8 cellular contexts compared by ENCODE assay signal in the genomic region with DNA sequence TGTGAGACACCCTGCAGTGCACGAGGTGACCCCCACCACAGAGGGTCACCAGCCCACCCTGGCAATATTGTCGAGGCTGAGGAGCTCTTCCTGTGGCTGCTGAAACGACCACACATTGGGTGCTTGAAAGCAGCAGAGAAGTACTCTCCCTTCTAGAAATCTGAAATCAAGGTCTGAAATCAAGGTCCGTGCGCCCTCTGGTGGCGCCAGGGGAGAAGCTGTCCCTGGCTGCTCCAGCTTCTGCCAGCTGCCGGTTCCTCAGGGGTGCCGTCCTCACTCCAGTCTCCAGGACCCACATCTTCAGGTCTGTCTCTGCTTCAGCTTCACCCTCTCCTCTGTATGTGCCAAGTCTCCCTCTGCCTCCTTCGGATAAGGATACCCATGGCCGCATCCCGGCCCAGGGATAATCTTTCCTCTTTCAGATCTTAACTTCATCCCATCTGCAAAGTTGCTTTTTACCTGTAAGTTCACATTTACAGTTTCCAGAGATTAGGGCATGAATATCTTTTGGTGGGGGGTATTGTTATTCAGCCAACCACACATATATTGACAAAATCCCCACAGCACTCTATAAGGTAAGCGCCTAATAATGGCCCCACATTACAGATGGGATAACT.
DNase-seq lines count a peak whose midpoint lies in the region; ATAC-seq and TF ChIP-seq lines count a peak whose summit lies in the region.

No MANE protein-coding gene starts in this region.

- no peaks in the 10 kb centered on the region for H3K9me3 ChIP-seq in uterus

- intact Hi-C loops in posterior vena cava (cut with DNase I) (loop anchor here in 1 of 2 donors (5.0 kb wide), 1 partner anchor 854 kb away; no protein-coding TSS in a partner anchor), uterus (cut with DNase I; ENCODE audit: low total_unique reads) (no loop called here)

- CTCF ChIA-PET in activated naive CD4-positive, alpha-beta T cell treated with anti-CD3 and anti-CD28 coated beads, Interleukin-2, amount 10 ng/mL, durations not matched to agents 7 days and 5 days (lab: Charles Lee) = interaction anchor here (0.6 to 1.7 kb wide), 16 partner anchors 9 to 849 kb away, joined by 3 to 10 read pairs (median 4); no protein-coding TSS in a partner anchor

- H3K9me3 Mint-ChIP-seq in activated naive CD4-positive, alpha-beta T cell treated with anti-CD3 and anti-CD28 coated beads, Interleukin-2, amount 10 ng/mL, durations not matched to agents 7 days and 5 days = no peaks in the 10 kb centered on the region
- peaks cover 2% of the 10 kb centered on the region for H3K9me3 Mint-ChIP-seq in glutamatergic neuron (ENCODE audit: unreplicated experiment)

- TF ChIP-seq CTCF in GM12801 (IDR thresholded peaks at IDR 0.05; ENCODE audit: extremely low read depth, insufficient read length) (peak; percentile 70), NB4 (IDR thresholded peaks at IDR 0.05; ENCODE audit: low read depth, low read length) (peak; percentile 94), glutamatergic neuron (IDR thresholded peaks at IDR 0.05; ENCODE audit: partially characterized antibody, unreplicated experiment) (peak; percentile 90), uterus (IDR thresholded peaks at IDR 0.05) (peak; percentile 55 to 63 (median 58))

- no peaks in the 10 kb centered on the region for H3K4me1 Mint-ChIP-seq in activated naive CD4-positive, alpha-beta T cell treated with anti-CD3 and anti-CD28 coated beads, Interleukin-2, amount 10 ng/mL, durations not matched to agents 7 days and 5 days
- H3K4me1 Mint-ChIP-seq in glutamatergic neuron (ENCODE audit: low read depth, unreplicated experiment) = no peaks in the 10 kb centered on the region

- no peaks in the 10 kb centered on the region for H3K27me3 ChIP-seq in uterus

- no peaks in the 10 kb centered on the region for H3K36me3 Mint-ChIP-seq in activated naive CD4-positive, alpha-beta T cell treated with anti-CD3 and anti-CD28 coated beads, Interleukin-2, amount 10 ng/mL, durations not matched to agents 7 days and 5 days
- H3K36me3 Mint-ChIP-seq in glutamatergic neuron (ENCODE audit: unreplicated experiment) = no peaks in the 10 kb centered on the region

- no peaks in the 10 kb centered on the region for H3K4me1 ChIP-seq in uterus

- H3K4me3 ChIP-seq in NB4 (ENCODE audit: low read depth, low read length) (no peak overlapping the region), uterus (no peak overlapping the region)

- no peaks in the 10 kb centered on the region for H3K36me3 ChIP-seq in uterus

- H3K4me3 Mint-ChIP-seq in activated naive CD4-positive, alpha-beta T cell treated with anti-CD3 and anti-CD28 coated beads, Interleukin-2, amount 10 ng/mL, durations not matched to agents 7 days and 5 days = no peak overlapping the region
- H3K4me3 Mint-ChIP-seq in glutamatergic neuron (ENCODE audit: unreplicated experiment) = no peak overlapping the region

- H3K27ac Mint-ChIP-seq in activated naive CD4-positive, alpha-beta T cell treated with anti-CD3 and anti-CD28 coated beads, Interleukin-2, amount 10 ng/mL, durations not matched to agents 7 days and 5 days = no peak overlapping the region
- H3K27ac Mint-ChIP-seq in glutamatergic neuron (ENCODE audit: unreplicated experiment) = no peak overlapping the region

- DNase-seq in NB4 (ENCODE audit: low read depth) (peak; percentile 79), SKM-1 treated with dmso at 0.1 percent for 144 hours (lab: John Stamatoyannopoulos, UW; ENCODE audit: unreplicated experiment) (peak; percentile 14), glutamatergic neuron (peak; percentile 86), posterior vena cava (ENCODE audit: low spot score) (peak; percentile 86), uterus (peak; percentile 25 to 37)
- peak; percentile 81 for DNase-seq in activated naive CD4-positive, alpha-beta T cell treated with anti-CD3 and anti-CD28 coated beads, Interleukin-2, amount 10 ng/mL, durations not matched to agents 7 days and 5 days

- H3K27me3 Mint-ChIP-seq in activated naive CD4-positive, alpha-beta T cell treated with anti-CD3 and anti-CD28 coated beads, Interleukin-2, amount 10 ng/mL, durations not matched to agents 7 days and 5 days = peaks cover 39% of the 10 kb centered on the region
- peaks cover 1% of the 10 kb centered on the region for H3K27me3 Mint-ChIP-seq in glutamatergic neuron (ENCODE audit: unreplicated experiment)

- no peak for ATAC-seq in GM18502 (IDR thresholded peaks at IDR 0.05; ENCODE audit: poor library complexity, unreplicated experiment)

- no peak for TF ChIP-seq POLR2A in NB4 (IDR thresholded peaks at IDR 0.05; ENCODE audit: extremely low read depth, insufficient read length)
- TF ChIP-seq POLR2A in uterus (IDR thresholded peaks at IDR 0.05) = no peak

- no peak overlapping the region for H3K27ac ChIP-seq in uterus

Comparison
In these comparisons a context has a peak if more than half of its experiments do, and no peak if none do; other contexts are left out.
1. DNase-seq: peak in every context shown above with its lines; median percentile 86 in glutamatergic neuron; 86 in posterior vena cava; 81 in activated naive CD4-positive, alpha-beta T cell treated with anti-CD3 and anti-CD28 coated beads, Interleukin-2, amount 10 ng/mL, durations not matched to agents 7 days and 5 days; 79 in NB4; 31 in uterus; 14 in SKM-1 treated with dmso at 0.1 percent for 144 hours.